7 cellular contexts compared by ENCODE assay signal in genomic region chr18:37210781-37211180, GRCh38.
"Had no signal": no experiment of that assay in that cellular context is flagged by ENCODE, and none has a peak within 500 bp of the region (broad histone marks: within the 10 kb centered on the region; RNA-seq: fewer than 3 reads in every experiment).

No MANE protein-coding gene starts in this region.

- H3K27ac ChIP-seq: GM23248 had no signal

- H3K36me3 ChIP-seq: HAP-1 had no signal

- H3K4me1 ChIP-seq: HAP-1 had no signal

- H3K4me3 ChIP-seq: GM23248, HAP-1, K562 had no signal

- ATAC-seq: HCT116, K562 had no signal

- DNase-seq: GM23248, GOT3, H7, IMR-90 had no signal

- H3K9ac ChIP-seq: GM23248 had no signal

- H3K9me3 ChIP-seq: HAP-1 had no signal
